In genomic region chr1:145983206-145983675, GRCh38 we compare ENCODE assay signal across 13 cellular contexts. TPM values are rescaled to one million over a fixed set of nuclear protein-coding genes. Genes with fewer than 3 reads are reported as not detected.
DNase-seq lines count a peak whose midpoint lies in the region; ATAC-seq and TF ChIP-seq lines count a peak whose summit lies in the region.
"Had no signal": no experiment of that assay in that cellular context is flagged by ENCODE, and none has a peak within 500 bp of the region (broad histone marks: within the 10 kb centered on the region; RNA-seq: fewer than 3 reads in every experiment).

No MANE protein-coding gene starts in this region.

- peaks cover 12% of the 10 kb centered on the region for H3K4me1 Mint-ChIP-seq in activated T-cell treated with anti-CD3 and anti-CD28 coated beads, Interleukin-2, amount 50 U/mL, for 72 hours (ENCODE audit: low read depth)
- H3K4me1 Mint-ChIP-seq in memory B cell = peaks cover 56% of the 10 kb centered on the region

- no peaks in the 10 kb centered on the region for H3K27me3 Mint-ChIP-seq in activated T-cell treated with anti-CD3 and anti-CD28 coated beads, Interleukin-2, amount 50 U/mL, for 72 hours (ENCODE audit: low read depth)
- no peaks in the 10 kb centered on the region for H3K27me3 Mint-ChIP-seq in memory B cell

- 72 to 86% (median 78%) methylated on average over 1 of the region's 1 CpG for WGBS in adrenal gland, 4 donors
- 81 to 97% methylated on average over 1 of the region's 1 CpG for WGBS in tibial nerve, 2 donors

- H3K9me3 ChIP-seq in adrenal gland (replicated peaks in 1 of 3) (no peaks in the 10 kb centered on the region), tibial nerve (no peaks in the 10 kb centered on the region)

- ATAC-seq in activated T-cell treated with anti-CD3 and anti-CD28 coated beads, Interleukin-2, amount 50 U/mL, for 72 hours (replicated peaks in 1 of 2) = no peak
- ATAC-seq in memory B cell (ENCODE audit: low read depth) = no peak

- intact Hi-C loops in adrenal gland (cut with DNase I) = no loop called here

- H3K27ac ChIP-seq in adrenal gland (peak overlapping the region in 3 of 5 donors; percentile 94 to 96 (median 95)), tibial nerve (peak overlapping the region; percentile 54 to 99 (median 93))

- peak overlapping the region in 1 of 2 donors; percentile 17 for H3K4me3 Mint-ChIP-seq in activated T-cell treated with anti-CD3 and anti-CD28 coated beads, Interleukin-2, amount 50 U/mL, for 72 hours
- peak overlapping the region; percentile 6 for H3K4me3 Mint-ChIP-seq in memory B cell
- H3K4me3 Mint-ChIP-seq: T-helper 1 cell treated with Interleukin-12 subunit alpha and Interleukin-12 subunit beta and Interleukin-4 antibody, amounts not matched to agents 30 μg/mL and 1 μg/mL, for 36 hours had no signal

- H3K4me1 ChIP-seq in adrenal gland (replicated peaks in 1 of 2) = peaks cover 56 to 93% of the 10 kb centered on the region in 2 donors
- peaks cover 0 to 89% (median 60%) of the 10 kb centered on the region in 4 donors for H3K4me1 ChIP-seq in tibial nerve

- peak in 1 of 2 donors; percentile 17 for TF ChIP-seq EP300 in tibial nerve (IDR thresholded peaks at IDR 0.05)

- H3K36me3 ChIP-seq in adrenal gland (replicated peaks in 1 of 2) (no peaks in the 10 kb centered on the region), tibial nerve (no peaks in the 10 kb centered on the region)

- no peak overlapping the region for H3K4me3 ChIP-seq in adrenal gland
- no peak overlapping the region for H3K4me3 ChIP-seq in tibial nerve

- TF ChIP-seq CTCF in adrenal gland (IDR thresholded peaks at IDR 0.05) (no peak), tibial nerve (IDR thresholded peaks at IDR 0.05) (no peak)

- H3K36me3 Mint-ChIP-seq in activated T-cell treated with anti-CD3 and anti-CD28 coated beads, Interleukin-2, amount 50 U/mL, for 72 hours (ENCODE audit: insufficient read depth in 2 of 2) = no peaks in the 10 kb centered on the region
- no peaks in the 10 kb centered on the region for H3K36me3 Mint-ChIP-seq in memory B cell

- no peak for DNase-seq in activated T-cell treated with anti-CD3 and anti-CD28 coated beads, Interleukin-2, amount 50 U/mL, for 72 hours
- DNase-seq in activated T-cell treated with anti-CD3 and anti-CD28 coated beads for 4 hours (no peak), adrenal gland (peak in 2 of 7 donors; percentile 24 to 58), memory B cell (ENCODE audit: low spot score in 2 of 2) (no peak), tibial nerve (ENCODE audit: low spot score in 2 of 2) (no peak), KG1 (lab: John Stamatoyannopoulos, UW) (no peak), NCI-H526 (lab: John Stamatoyannopoulos, UW) (no peak), NCI-H187 (lab: John Stamatoyannopoulos, UW) (no peak)
- DNase-seq: NCI-H1930; stimulated activated CD4-positive, alpha-beta T cell treated with anti-CD3 and anti-CD28 coated beads, Interleukin-2, amount 100 ng/mL, for 24 hours had no signal

- H3K27ac Mint-ChIP-seq in activated T-cell treated with anti-CD3 and anti-CD28 coated beads, Interleukin-2, amount 50 U/mL, for 72 hours = peak overlapping the region; percentile 64
- H3K27ac Mint-ChIP-seq in memory B cell = no peak overlapping the region

- TF ChIP-seq POLR2A in adrenal gland (IDR thresholded peaks at IDR 0.05) = no peak
- no peak for TF ChIP-seq POLR2A in tibial nerve (IDR thresholded peaks at IDR 0.05)

- H3K27me3 ChIP-seq in adrenal gland (no peaks in the 10 kb centered on the region), tibial nerve (no peaks in the 10 kb centered on the region)

- H3K9me3 Mint-ChIP-seq in activated T-cell treated with anti-CD3 and anti-CD28 coated beads, Interleukin-2, amount 50 U/mL, for 72 hours = no peaks in the 10 kb centered on the region
- H3K9me3 Mint-ChIP-seq in memory B cell = no peaks in the 10 kb centered on the region
- H3K9me3 Mint-ChIP-seq: T-helper 1 cell treated with Interleukin-12 subunit alpha and Interleukin-12 subunit beta and Interleukin-4 antibody, amounts not matched to agents 30 μg/mL and 1 μg/mL, for 36 hours had no signal

RNA-seq across cellular contexts. Expression of gene TXNIP, which starts 13.1 kb away (rescaled TPM):
- total RNA-seq in activated T-cell treated with anti-CD3 and anti-CD28 coated beads, Interleukin-2, amount 50 U/mL, for 72 hours = 100 to 1,000 TPM; 141 to 212 TPM
- total RNA-seq in adrenal gland (1,000 to 10,000 TPM in 4 of 8 donors, 100 to 1,000 TPM in 4; 202 to 2,069 (median 1,016) TPM), tibial nerve (1,000 to 10,000 TPM; 1,863 to 2,525 (median 2,185) TPM)
- 100 to 1,000 TPM; 231 to 486 (median 342) TPM for polyA plus RNA-seq in adrenal gland

RNA-seq across cellular contexts. Expression of gene POLR3GL, which starts 18.8 kb away (rescaled TPM):
- total RNA-seq in activated T-cell treated with anti-CD3 and anti-CD28 coated beads, Interleukin-2, amount 50 U/mL, for 72 hours = 10 to 100 TPM; 32.5 to 36.1 TPM
- total RNA-seq in adrenal gland (10 to 100 TPM; 18.4 to 35.2 (median 29.4) TPM), tibial nerve (10 to 100 TPM; 20.1 to 33.1 (median 28.9) TPM)
- 10 to 100 TPM; 36.0 to 48.7 (median 44.9) TPM for polyA plus RNA-seq in adrenal gland

RNA-seq across cellular contexts. Expression of gene ANKRD34A, which starts 18.9 kb away (rescaled TPM):
- 1 to 10 TPM; 2.6 to 3.6 TPM for total RNA-seq in activated T-cell treated with anti-CD3 and anti-CD28 coated beads, Interleukin-2, amount 50 U/mL, for 72 hours
- total RNA-seq in adrenal gland (1 to 10 TPM in 4 of 8 donors, under 1 TPM in 4; 0.24 to 2.5 (median 1.0) TPM), tibial nerve (1 to 10 TPM in 2 of 4 donors, under 1 TPM in 2; 0.39 to 2.4 (median 1.3) TPM)
- polyA plus RNA-seq in adrenal gland = 1 to 10 TPM in 2 of 3 donors, under 1 TPM in 1; 0.59 to 1.0 (median 1.0) TPM

RNA-seq across cellular contexts. Expression of gene LIX1L, which starts 25.4 kb away (rescaled TPM):
- total RNA-seq in activated T-cell treated with anti-CD3 and anti-CD28 coated beads, Interleukin-2, amount 50 U/mL, for 72 hours = 10 to 100 TPM; 36.9 to 39.5 TPM
- total RNA-seq in adrenal gland = 10 to 100 TPM; 31.5 to 61.2 (median 45.3) TPM
- polyA plus RNA-seq in adrenal gland = 10 to 100 TPM in 2 of 3 donors, 1 to 10 TPM in 1; 9.6 to 27.5 (median 10.4) TPM
- 10 to 100 TPM; 30.8 to 57.1 (median 41.5) TPM for total RNA-seq in tibial nerve

RNA-seq across cellular contexts. Expression of gene HJV, which starts 38.3 kb away (rescaled TPM):
- not detected for total RNA-seq in activated T-cell treated with anti-CD3 and anti-CD28 coated beads, Interleukin-2, amount 50 U/mL, for 72 hours
- total RNA-seq in adrenal gland (1 to 10 TPM in 1 of 8 donors, under 1 TPM in 4, not detected in 3; 0.11 to 1.7 (median 0.41) TPM), tibial nerve (not detected)
- under 1 TPM in 2 of 3 donors, not detected in 1; 0.07 to 0.11 TPM for polyA plus RNA-seq in adrenal gland
- total RNA-seq: fibroblast of lung had no signal
- polyA plus RNA-seq: BJ, fibroblast of lung had no signal
